ENCODE assay signal across 13 cellular contexts in the genomic region with DNA sequence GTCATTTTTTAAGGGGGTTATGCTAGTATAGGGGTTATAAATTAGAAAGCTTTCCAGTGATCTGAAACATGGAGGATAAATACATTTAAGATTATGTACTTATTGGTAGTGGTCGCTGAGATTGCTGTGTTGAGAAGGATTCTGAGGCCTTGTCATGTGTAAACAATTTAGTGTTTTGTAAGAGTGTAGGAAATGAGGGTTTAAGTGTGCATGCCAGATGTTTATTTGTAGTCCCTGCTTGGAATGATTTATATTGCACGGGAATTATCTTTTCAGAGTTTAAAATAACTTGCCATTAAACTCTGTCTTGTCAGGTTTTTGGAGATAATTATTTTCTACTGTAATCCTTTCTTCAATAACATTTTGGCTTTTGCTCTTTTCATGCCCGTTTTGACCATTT.
"Had no signal": no experiment of that assay in that cellular context is flagged by ENCODE, and none has a peak within 500 bp of the region (broad histone marks: within the 10 kb centered on the region; RNA-seq: fewer than 3 reads in every experiment).

No MANE protein-coding gene starts in this region.

- ATAC-seq: activated naive CD8-positive, alpha-beta T cell treated with anti-CD3 and anti-CD28 coated beads, Interleukin-2, amount 50 U/mL, for 24 hours; lower lobe of right lung; pancreas; WTC11 had no signal

- H3K4me3 ChIP-seq: colonic mucosa, lower lobe of right lung, pancreas, thoracic aorta had no signal

- H3K36me3 ChIP-seq: colonic mucosa, lower lobe of right lung, pancreas, thoracic aorta had no signal

- H3K4me1 ChIP-seq: colonic mucosa had no signal

- H3K27me3 ChIP-seq: colonic mucosa, pancreas had no signal

- DNase-seq: activated CD4-positive, alpha-beta T cell treated with anti-CD3 and anti-CD28 coated beads, Interleukin-2, amount 10 ng/mL, durations not matched to agents 24 days and 14 days; activated CD8-positive, alpha-beta memory T cell treated with anti-CD3 and anti-CD28 coated beads for 24 hours; activated naive CD4-positive, alpha-beta T cell treated with Interleukin-2 at 50 U/mL for 16 hours; activated naive CD8-positive, alpha-beta T cell treated with anti-CD3 and anti-CD28 coated beads, Interleukin-2, amount 50 U/mL, for 24 hours; colonic mucosa; effector CD4-positive, alpha-beta T cell; hippocampal formation; lower lobe of right lung; naive B cell; pancreas; stimulated activated CD4-positive, alpha-beta T cell treated with anti-CD3 and anti-CD28 coated beads, Interleukin-4, amount 100 ng/mL, for 24 hours had no signal

- H3K27ac ChIP-seq: colonic mucosa, lower lobe of right lung, pancreas, thoracic aorta had no signal

- H3K9me3 ChIP-seq: colonic mucosa, pancreas had no signal
